1 cellular context compared by ENCODE assay signal in the genomic region with DNA sequence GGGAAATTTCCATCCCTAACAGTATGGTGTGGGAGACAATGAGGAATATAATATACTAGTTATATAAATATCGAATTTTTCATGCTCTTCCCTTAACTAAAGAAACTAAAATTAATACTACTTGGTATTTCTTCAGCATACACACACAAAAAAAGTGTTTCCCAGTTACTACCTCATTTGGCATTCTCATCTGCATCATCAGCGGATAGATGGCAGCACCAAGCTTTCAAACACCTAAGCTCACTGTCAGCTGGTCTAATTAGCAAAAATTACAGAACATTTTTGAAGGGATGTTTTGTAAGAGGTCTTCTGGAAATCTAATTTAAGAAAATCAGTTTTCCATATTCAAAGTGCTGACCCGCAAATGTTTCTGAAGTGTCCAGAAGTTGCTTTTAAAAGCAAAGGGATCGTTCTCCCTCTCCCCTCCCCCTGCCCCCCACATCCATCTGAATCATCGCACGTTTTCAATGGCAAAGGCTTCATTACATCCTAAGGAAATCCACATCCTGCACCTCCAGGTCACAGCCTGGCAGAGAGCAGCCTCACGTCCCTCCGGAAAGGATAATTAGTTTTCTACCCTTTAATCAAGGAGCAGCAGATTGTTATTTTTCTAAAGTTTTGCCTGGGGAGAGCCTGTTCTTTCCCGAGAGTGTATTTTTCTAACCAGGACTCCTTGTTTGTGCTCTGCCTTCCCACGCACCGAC.
TF ChIP-seq lines count a peak whose summit lies in the region.

No MANE protein-coding gene starts in this region.

TF ChIP-seq in HepG2, 621 proteins besides CTCF, POLR2A, EP300 and RAD21:
- TF ChIP-seq TEAD3 (CRISPR knock-in tag; optimal IDR thresholded peaks at IDR 0.05; ENCODE audit: borderline replicate concordance), result no peak
- TF ChIP-seq KDM5A (IDR thresholded peaks at IDR 0.05; ENCODE audit: borderline replicate concordance, low read length), result no peak
- TF ChIP-seq MYNN (CRISPR knock-in tag; IDR thresholded peaks at IDR 0.05; ENCODE audit: low read depth), result no peak
- no peak for TF ChIP-seq ZNF430 (CRISPR knock-in tag; IDR thresholded peaks at IDR 0.05)
- TF ChIP-seq, protein P1, sequence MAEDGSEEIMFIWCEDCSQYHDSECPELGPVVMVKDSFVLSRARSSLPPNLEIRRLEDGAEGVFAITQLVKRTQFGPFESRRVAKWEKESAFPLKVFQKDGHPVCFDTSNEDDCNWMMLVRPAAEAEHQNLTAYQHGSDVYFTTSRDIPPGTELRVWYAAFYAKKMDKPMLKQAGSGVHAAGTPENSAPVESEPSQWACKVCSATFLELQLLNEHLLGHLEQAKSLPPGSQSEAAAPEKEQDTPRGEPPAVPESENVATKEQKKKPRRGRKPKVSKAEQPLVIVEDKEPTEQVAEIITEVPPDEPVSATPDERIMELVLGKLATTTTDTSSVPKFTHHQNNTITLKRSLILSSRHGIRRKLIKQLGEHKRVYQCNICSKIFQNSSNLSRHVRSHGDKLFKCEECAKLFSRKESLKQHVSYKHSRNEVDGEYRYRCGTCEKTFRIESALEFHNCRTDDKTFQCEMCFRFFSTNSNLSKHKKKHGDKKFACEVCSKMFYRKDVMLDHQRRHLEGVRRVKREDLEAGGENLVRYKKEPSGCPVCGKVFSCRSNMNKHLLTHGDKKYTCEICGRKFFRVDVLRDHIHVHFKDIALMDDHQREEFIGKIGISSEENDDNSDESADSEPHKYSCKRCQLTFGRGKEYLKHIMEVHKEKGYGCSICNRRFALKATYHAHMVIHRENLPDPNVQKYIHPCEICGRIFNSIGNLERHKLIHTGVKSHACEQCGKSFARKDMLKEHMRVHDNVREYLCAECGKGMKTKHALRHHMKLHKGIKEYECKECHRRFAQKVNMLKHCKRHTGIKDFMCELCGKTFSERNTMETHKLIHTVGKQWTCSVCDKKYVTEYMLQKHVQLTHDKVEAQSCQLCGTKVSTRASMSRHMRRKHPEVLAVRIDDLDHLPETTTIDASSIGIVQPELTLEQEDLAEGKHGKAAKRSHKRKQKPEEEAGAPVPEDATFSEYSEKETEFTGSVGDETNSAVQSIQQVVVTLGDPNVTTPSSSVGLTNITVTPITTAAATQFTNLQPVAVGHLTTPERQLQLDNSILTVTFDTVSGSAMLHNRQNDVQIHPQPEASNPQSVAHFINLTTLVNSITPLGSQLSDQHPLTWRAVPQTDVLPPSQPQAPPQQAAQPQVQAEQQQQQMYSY (CRISPR knock-in tag; IDR thresholded peaks at IDR 0.05), result no peak
- TF ChIP-seq GATA4 (IDR thresholded peaks at IDR 0.05; ENCODE audit: borderline replicate concordance, low read depth), result no peak
- TF ChIP-seq ARHGAP35 (CRISPR knock-in tag; IDR thresholded peaks at IDR 0.05; ENCODE audit: borderline replicate concordance), result no peak
- TF ChIP-seq, protein P2, sequence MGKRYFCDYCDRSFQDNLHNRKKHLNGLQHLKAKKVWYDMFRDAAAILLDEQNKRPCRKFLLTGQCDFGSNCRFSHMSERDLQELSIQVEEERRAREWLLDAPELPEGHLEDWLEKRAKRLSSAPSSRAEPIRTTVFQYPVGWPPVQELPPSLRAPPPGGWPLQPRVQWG (CRISPR knock-in tag; IDR thresholded peaks at IDR 0.05; ENCODE audit: borderline replicate concordance, low read depth), result no peak
- TF ChIP-seq RBFOX2 (IDR thresholded peaks at IDR 0.05; ENCODE audit: low read depth, low read length), result no peak
- no peak for TF ChIP-seq ZNF670 (CRISPR knock-in tag; IDR thresholded peaks at IDR 0.05; ENCODE audit: borderline replicate concordance)
